8 cellular contexts compared by ENCODE assay signal in genomic region chr7:143289421-143289820, GRCh38. TPM values are rescaled to one million over a fixed set of nuclear protein-coding genes. Genes with fewer than 3 reads are reported as not detected.
DNase-seq lines count a peak whose midpoint lies in the region; ATAC-seq and TF ChIP-seq lines count a peak whose summit lies in the region.

No MANE protein-coding gene starts in this region.

- H3K4me1 Mint-ChIP-seq in Caco-2 (ENCODE audit: low read depth, unreplicated experiment), result peaks cover 34% of the 10 kb centered on the region
- H3K4me1 Mint-ChIP-seq in central memory CD8-positive, alpha-beta T cell, result peaks cover 46% of the 10 kb centered on the region

- POLR2A ChIA-PET in Caco-2 (lab: Charles Lee), result interaction anchor here (0.6 kb wide), 1 partner anchor 8 kb away, joined by 3 read pairs; no protein-coding TSS in a partner anchor

- TF ChIP-seq CTCF in Caco-2 (IDR thresholded peaks at IDR 0.05; ENCODE audit: insufficient read depth in 1 of 2, low read depth in 1 of 2, low read length in 1 of 2, severe bottlenecking in 1 of 2, unreplicated experiment in 1 of 2) (no peak), neural cell (IDR thresholded peaks at IDR 0.05; ENCODE audit: poor library complexity, severe bottlenecking) (no peak)

- BruUV-seq in Caco-2 (replicated peaks; lab: Mats Ljungman, UMichigan), result no TSS peak

- peak overlapping the region; percentile 73 for H3K4me3 ChIP-seq in Caco-2 (ENCODE audit: low read depth, low read length)
- H3K4me3 ChIP-seq in MG63, result peak overlapping the region; percentile 91
- peak overlapping the region; percentile 98 for H3K4me3 ChIP-seq in neural cell (ENCODE audit: low read length)

- H3K36me3 Mint-ChIP-seq in Caco-2 (ENCODE audit: insufficient read depth, unreplicated experiment), result peaks cover 62% of the 10 kb centered on the region
- H3K36me3 Mint-ChIP-seq in central memory CD8-positive, alpha-beta T cell (ENCODE audit: insufficient read depth), result peaks cover 43% of the 10 kb centered on the region

- H3K27me3 Mint-ChIP-seq in Caco-2 (ENCODE audit: insufficient read depth, unreplicated experiment), result no peaks in the 10 kb centered on the region
- no peaks in the 10 kb centered on the region for H3K27me3 Mint-ChIP-seq in central memory CD8-positive, alpha-beta T cell

- no peaks in the 10 kb centered on the region for H3K9me3 ChIP-seq in Caco-2
- H3K9me3 ChIP-seq in MG63, result peaks cover 5% of the 10 kb centered on the region; the same call in 1 of the 2 replicates
- no peaks in the 10 kb centered on the region for H3K9me3 ChIP-seq in neural cell (ENCODE audit: low read length)

- no peaks in the 10 kb centered on the region for H3F3A ChIP-seq in neural cell (ENCODE audit: insufficient read depth, low read length, poor library complexity, severe bottlenecking)

- DNase-seq in Caco-2 (no peak), MG63 (no peak), pons (ENCODE audit: low spot score) (no peak), NK-92 (lab: John Stamatoyannopoulos, UW; ENCODE audit: unreplicated experiment) (no peak)
- no peak for DNase-seq in central memory CD8-positive, alpha-beta T cell (ENCODE audit: low spot score in 2 of 2)

- no peaks in the 10 kb centered on the region for H4K20me1 ChIP-seq in neural cell (ENCODE audit: insufficient read depth)

- H3K4me3 Mint-ChIP-seq in Caco-2 (ENCODE audit: unreplicated experiment), result peak overlapping the region; percentile 81
- H3K4me3 Mint-ChIP-seq in central memory CD8-positive, alpha-beta T cell, result peak overlapping the region; percentile 96

- CTCF ChIA-PET in Caco-2 (lab: Charles Lee), result no interaction called here

- H3K79me2 ChIP-seq in neural cell (replicated peaks; ENCODE audit: insufficient read depth, low read length), result peaks cover 40% of the 10 kb centered on the region

- TF ChIP-seq EP300 in neural cell (conservative IDR thresholded peaks at IDR 0.05; ENCODE audit: poor library complexity, severe bottlenecking), result no peak

- H3K27ac Mint-ChIP-seq in Caco-2 (ENCODE audit: unreplicated experiment), result peak overlapping the region; percentile 89
- H3K27ac Mint-ChIP-seq in central memory CD8-positive, alpha-beta T cell (ENCODE audit: low read depth), result peak overlapping the region; percentile 87

- H3K9ac ChIP-seq in neural cell (ENCODE audit: low read length), result peak overlapping the region; percentile 97

- no peak for TF ChIP-seq RAD21 in neural cell (conservative IDR thresholded peaks at IDR 0.05)

- intact Hi-C loops in Caco-2 (cut with micrococcal nuclease; ENCODE audit: unreplicated experiment), result no loop called here

- no peak for ATAC-seq in central memory CD8-positive, alpha-beta T cell (replicated peaks; ENCODE audit: extremely low read depth, poor library complexity, severe bottlenecking)
- ATAC-seq in GM18858 (IDR thresholded peaks at IDR 0.05; ENCODE audit: unreplicated experiment) (no peak), HG02885 (IDR thresholded peaks at IDR 0.05; ENCODE audit: poor library complexity, unreplicated experiment) (no peak)

- peak overlapping the region; percentile 90 for H3K4me2 ChIP-seq in neural cell (ENCODE audit: low read length)

- peak overlapping the region; percentile 89 for H3K27ac ChIP-seq in neural cell (ENCODE audit: low read length)

- H2AFZ ChIP-seq in neural cell (ENCODE audit: low read depth, low read length), result no peak overlapping the region

- H3K27me3 ChIP-seq in Caco-2 (replicated peaks; ENCODE audit: control insufficient read depth, insufficient read depth, low read length), result no peaks in the 10 kb centered on the region
- H3K27me3 ChIP-seq in MG63, result no peaks in the 10 kb centered on the region
- H3K27me3 ChIP-seq in neural cell (ENCODE audit: insufficient read depth, low read depth, low read length), result no peaks in the 10 kb centered on the region

- H3K4me1 ChIP-seq in Caco-2, result peaks cover 26% of the 10 kb centered on the region

- H3K9me3 Mint-ChIP-seq in Caco-2 (ENCODE audit: unreplicated experiment), result no peaks in the 10 kb centered on the region
- no peaks in the 10 kb centered on the region for H3K9me3 Mint-ChIP-seq in central memory CD8-positive, alpha-beta T cell

- no peaks in the 10 kb centered on the region for H3K9me2 ChIP-seq in neural cell (ENCODE audit: insufficient read depth, low read length)

- peaks cover 3% of the 10 kb centered on the region for H3K36me3 ChIP-seq in Caco-2 (ENCODE audit: control insufficient read depth, insufficient read depth, low read length)
- peaks cover 17% of the 10 kb centered on the region for H3K36me3 ChIP-seq in MG63
- peaks cover 4% of the 10 kb centered on the region for H3K36me3 ChIP-seq in neural cell (ENCODE audit: insufficient read depth, low read length)

TF ChIP-seq in neural cell, 6 proteins besides CTCF, POLR2A, EP300 and RAD21:
- TF ChIP-seq EZH2 (IDR thresholded peaks at IDR 0.05; ENCODE audit: borderline replicate concordance, insufficient read depth, low read length, poor library complexity, severe bottlenecking), result no peak
- TF ChIP-seq SMC3 (conservative IDR thresholded peaks at IDR 0.05; ENCODE audit: poor library complexity), result no peak
- TF ChIP-seq TAF1 (IDR thresholded peaks at IDR 0.05; ENCODE audit: low read depth), result no peak
- no peak for TF ChIP-seq POLR2AphosphoS5 (IDR thresholded peaks at IDR 0.05)
- TF ChIP-seq MXI1 (conservative IDR thresholded peaks at IDR 0.05; ENCODE audit: poor library complexity, severe bottlenecking), result no peak
- TF ChIP-seq REST (IDR thresholded peaks at IDR 0.05; ENCODE audit: borderline replicate concordance), result no peak

RNA-seq across cellular contexts. Expression of gene CASP2, which starts 1.3 kb away (rescaled TPM):
- total RNA-seq in Caco-2 (2022), result 51.7 and 62.0 TPM in 2 replicates
- 4.7 and 5.8 TPM in 2 replicates for total RNA-seq in MG63 (2014; rRNA removed; shearing (Covaris generic); ENCODE audit: low replicate concordance)
- 9.0 and 15.8 TPM in 2 replicates for polyA plus RNA-seq in neural cell
- polyA minus RNA-seq in neural cell, result 20.4 and 31.4 TPM in 2 replicates

RNA-seq across cellular contexts. Expression of gene TMEM139, which starts 4.7 kb away (rescaled TPM):
- 19.1 and 26.2 TPM in 2 replicates for total RNA-seq in Caco-2 (2022)
- not detected in 2 replicates for total RNA-seq in MG63 (2014; rRNA removed; shearing (Covaris generic); ENCODE audit: low replicate concordance)
- not detected in 2 replicates for polyA plus RNA-seq in neural cell
- polyA minus RNA-seq in neural cell, result not detected in 2 replicates

RNA-seq across cellular contexts. Expression of gene GSTK1, which starts 26.2 kb away (rescaled TPM):
- 127 and 134 TPM in 2 replicates for total RNA-seq in Caco-2 (2022)
- total RNA-seq in MG63 (2014; rRNA removed; shearing (Covaris generic); ENCODE audit: low replicate concordance), result 47.3 and 57.5 TPM in 2 replicates
- 12.8 and 16.5 TPM in 2 replicates for polyA plus RNA-seq in neural cell
- polyA minus RNA-seq in neural cell, result 6.8 and 10.8 TPM in 2 replicates

RNA-seq across cellular contexts. Expression of gene CLCN1, which starts 26.5 kb away (rescaled TPM):
- 1.8 and 1.9 TPM in 2 replicates for total RNA-seq in Caco-2 (2022)
- not detected in 2 replicates for total RNA-seq in MG63 (2014; rRNA removed; shearing (Covaris generic); ENCODE audit: low replicate concordance)
- polyA plus RNA-seq in neural cell, result 0.20 TPM in 1 of 2 replicates, not detected in the other
- not detected in 2 replicates for polyA minus RNA-seq in neural cell

Comparison
In these comparisons a context has a peak if more than half of its experiments do, and no peak if none do; other contexts are left out.
1. RNA of gene TMEM139, which starts 4.7 kb away (total RNA-seq): 19.1 to 26.2 TPM in Caco-2; not detected in MG63; every median in the first group is over 10 times any median in the second.
2. Peak in every context shown above with its lines, with median percentiles within 50 percentile points of each other: H3K4me3 ChIP-seq.